ENCODE assay signal across 14 cellular contexts in genomic region chr1:234983554-234983911, GRCh38.
DNase-seq lines count a peak whose midpoint lies in the region; ATAC-seq and TF ChIP-seq lines count a peak whose summit lies in the region.
"Had no signal": no experiment of that assay in that cellular context is flagged by ENCODE, and none has a peak within 500 bp of the region (broad histone marks: within the 10 kb centered on the region; RNA-seq: fewer than 3 reads in every experiment).

No MANE protein-coding gene starts in this region.

- CTCF ChIA-PET in Panc1 (lab: Charles Lee) = interaction anchor here (0.6 kb wide), 1 partner anchor 9 kb away, joined by 5 read pairs; no protein-coding TSS in a partner anchor

- 73 to 74% methylated on average over 4 of the region's 4 CpGs for WGBS in endodermal cell (ENCODE audit: insufficient coverage in 1 of 2, insufficient read length in 1 of 2), 2 experiments

- intact Hi-C loops in CD14-positive monocyte (cut with micrococcal nuclease) (loop anchor here in 1 of 2 donors (5.0 to 10.0 kb wide), 2 partner anchors 49 to 376 kb away; no protein-coding TSS in a partner anchor), Panc1 (cut with micrococcal nuclease; ENCODE audit: unreplicated experiment) (no loop called here)

- in situ Hi-C loops in Panc1 (cut with HindIII; ENCODE audit: low pct_unique_long_range_greater_than_20kb, low sequenced_read_pairs) = loop anchor here (25.0 kb wide), 1 partner anchor 246 kb away; no protein-coding TSS in a partner anchor

- H3K27me3 Mint-ChIP-seq in CD14-positive monocyte (ENCODE audit: low read depth in 3 of 3) (no peaks in the 10 kb centered on the region), endodermal cell (ENCODE audit: insufficient read depth) (no peaks in the 10 kb centered on the region)
- H3K27me3 Mint-ChIP-seq: CD4-positive, alpha-beta T cell; progenitor cell of endocrine pancreas had no signal

- TF ChIP-seq CTCF in CD14-positive monocyte (IDR thresholded peaks at IDR 0.05) (no peak), Panc1 (IDR thresholded peaks at IDR 0.05) (no peak), endodermal cell (conservative IDR thresholded peaks at IDR 0.05) (no peak)

- H3K4me2 ChIP-seq in skeletal muscle satellite cell (ENCODE audit: low read length) = no peak overlapping the region

- no peak overlapping the region for H3K4me3 ChIP-seq in Panc1 (ENCODE audit: low read depth in 2 of 2, low read length in 2 of 2)
- no peak overlapping the region for H3K4me3 ChIP-seq in endodermal cell (ENCODE audit: low read length)
- no peak overlapping the region for H3K4me3 ChIP-seq in skeletal muscle satellite cell (ENCODE audit: low read length)

- H3K4me3 Mint-ChIP-seq in CD14-positive monocyte = no peak overlapping the region
- no peak overlapping the region for H3K4me3 Mint-ChIP-seq in endodermal cell
- H3K4me3 Mint-ChIP-seq: CD4-positive, alpha-beta T cell had no signal

- H3K36me3 ChIP-seq in Panc1 (ENCODE audit: control insufficient read depth, insufficient read depth, low read length) (no peaks in the 10 kb centered on the region), endodermal cell (ENCODE audit: control insufficient read depth, insufficient read depth, low read length) (no peaks in the 10 kb centered on the region), skeletal muscle satellite cell (ENCODE audit: insufficient read depth, low read length) (no peaks in the 10 kb centered on the region)

- no peak for ATAC-seq in Panc1
- ATAC-seq in GM21825 (IDR thresholded peaks at IDR 0.05; ENCODE audit: unreplicated experiment) = no peak
- no peak for ATAC-seq in GM18505 (IDR thresholded peaks at IDR 0.05; ENCODE audit: unreplicated experiment)

- H3K27ac ChIP-seq in Panc1 (ENCODE audit: low read length) (peak overlapping the region; percentile 100), endodermal cell (ENCODE audit: low read depth, low read length) (no peak overlapping the region)

- H3K27ac Mint-ChIP-seq in CD14-positive monocyte (peak overlapping the region; percentile 97 to 100 (median 99)), endodermal cell (no peak overlapping the region)

- H3K9me3 ChIP-seq in Panc1 (ENCODE audit: control insufficient read depth, insufficient read depth, low read depth, low read length) = peaks cover 2% of the 10 kb centered on the region; the same call in 1 of the 2 replicates
- H3K9me3 ChIP-seq in endodermal cell (ENCODE audit: control insufficient read depth, low read length) = no peaks in the 10 kb centered on the region
- H3K9me3 ChIP-seq in skeletal muscle satellite cell (replicated peaks; ENCODE audit: low read length) = no peaks in the 10 kb centered on the region

- no TSS peak for BruUV-seq in Panc1 (replicated peaks; lab: Mats Ljungman, UMichigan)

- H3K36me3 Mint-ChIP-seq in CD14-positive monocyte (peaks cover 0 to 10% of the 10 kb centered on the region in 2 donors), endodermal cell (ENCODE audit: low read depth) (no peaks in the 10 kb centered on the region)

- DNase-seq in CD14-positive monocyte (ENCODE audit: low spot score) = no peak
- DNase-seq in Panc1 (ENCODE audit: low read depth, low spot score) = no peak
- peak; percentile 26 for DNase-seq in endodermal cell
- no peak for DNase-seq in putamen (ENCODE audit: low spot score)
- no peak for DNase-seq in activated naive CD4-positive, alpha-beta T cell treated with anti-CD3 and anti-CD28 coated beads, Interleukin-2, amount 50 U/mL, for 16 hours
- DNase-seq: amygdala; CD4-positive, alpha-beta T cell; effector memory CD4-positive, alpha-beta T cell; NCI-H1092; NCI-H526 had no signal

- H3K4me1 ChIP-seq in Panc1 (ENCODE audit: control insufficient read depth, insufficient read depth, low read length) (peaks cover 77% of the 10 kb centered on the region), endodermal cell (ENCODE audit: control insufficient read depth, insufficient read depth, low read length) (peaks cover 10% of the 10 kb centered on the region), skeletal muscle satellite cell (ENCODE audit: control insufficient read depth, insufficient read depth, low read length) (peaks cover 84% of the 10 kb centered on the region)

- H3K27me3 ChIP-seq in Panc1 (ENCODE audit: control insufficient read depth, insufficient read depth, low read length) (no peaks in the 10 kb centered on the region), endodermal cell (ENCODE audit: control insufficient read depth, insufficient read depth, low read length, poor library complexity, severe bottlenecking) (no peaks in the 10 kb centered on the region), skeletal muscle satellite cell (ENCODE audit: control insufficient read depth, insufficient read depth, low read length) (no peaks in the 10 kb centered on the region)

- TF ChIP-seq POLR2A in GM18505 (IDR thresholded peaks at IDR 0.05; ENCODE audit: borderline replicate concordance, extremely low read depth, insufficient read depth, insufficient read length) = no peak

- POLR2A ChIA-PET in Panc1 (lab: Charles Lee) = interaction anchor here (0.6 kb wide), 1 partner anchor 372 kb away, joined by 4 read pairs; no protein-coding TSS in a partner anchor

- H3K9me3 Mint-ChIP-seq in CD14-positive monocyte (peaks cover 0 to 5% (median 0%) of the 10 kb centered on the region in 7 donors), endodermal cell (no peaks in the 10 kb centered on the region)
- H3K9me3 Mint-ChIP-seq: CD4-positive, alpha-beta T cell had no signal

- H3K4me1 Mint-ChIP-seq in CD14-positive monocyte = peaks cover 81% of the 10 kb centered on the region
- peaks cover 39% of the 10 kb centered on the region for H3K4me1 Mint-ChIP-seq in endodermal cell

- H3K9ac ChIP-seq in endodermal cell (ENCODE audit: extremely low read depth, low read length, poor library complexity, severe bottlenecking) (no peak overlapping the region), skeletal muscle satellite cell (ENCODE audit: low read depth, low read length) (peak overlapping the region; percentile 78)
